In genomic region chr12:14950982-14951746, GRCh38 we compare ENCODE assay signal across 8 cellular contexts. TPM values are rescaled to one million over a fixed set of nuclear protein-coding genes. Genes with fewer than 3 reads are reported as not detected.
DNase-seq lines count a peak whose midpoint lies in the region; TF ChIP-seq lines count a peak whose summit lies in the region.

No MANE protein-coding gene starts in this region.

- H3K4me2 ChIP-seq in neural progenitor cell = no peak overlapping the region

- H3K9me3 Mint-ChIP-seq in neural progenitor cell = no peaks in the 10 kb centered on the region

- no peak overlapping the region for H3K4me3 Mint-ChIP-seq in neural progenitor cell

- peaks cover 3% of the 10 kb centered on the region for H3K27me3 Mint-ChIP-seq in neural progenitor cell (ENCODE audit: insufficient read depth, low read depth)

- peaks cover 4% of the 10 kb centered on the region for H3K4me1 ChIP-seq in neural progenitor cell
- no peaks in the 10 kb centered on the region for H3K4me1 ChIP-seq in prostate gland (replicated peaks)

- TF ChIP-seq CTCF in neural progenitor cell (IDR thresholded peaks at IDR 0.05) = no peak
- TF ChIP-seq CTCF in prostate gland (IDR thresholded peaks at IDR 0.05) = no peak

- DNase-seq in DMS53 treated with DMSO at 0.1 percent for 48 hours (lab: John Stamatoyannopoulos, UW; ENCODE audit: unreplicated experiment) = peak; percentile 90
- peak; percentile 39 for DNase-seq in SK-N-DZ (ENCODE audit: low spot score)
- DNase-seq in epithelial cell of prostate (ENCODE audit: low read depth, low spot score) = peak; percentile 22
- peak; percentile 50 for DNase-seq in neural progenitor cell (ENCODE audit: low spot score)
- no peak for DNase-seq in NCI-H187 treated with DMSO at 0.1 percent for 48 hours (lab: John Stamatoyannopoulos, UW)
- no peak for DNase-seq in stimulated activated CD4-positive, alpha-beta T cell treated with anti-CD3 and anti-CD28 coated beads, Interleukin-2, amount 100 ng/mL, for 24 hours
- DNase-seq in prostate gland (ENCODE audit: low spot score) = no peak
- DNase-seq in posterior vena cava (ENCODE audit: low spot score) = no peak

- H3K9me3 ChIP-seq in neural progenitor cell (ENCODE audit: low read depth) (no peaks in the 10 kb centered on the region), prostate gland (no peaks in the 10 kb centered on the region)

- H3K27ac Mint-ChIP-seq in neural progenitor cell = no peak overlapping the region

- H3K36me3 ChIP-seq in neural progenitor cell (no peaks in the 10 kb centered on the region), prostate gland (no peaks in the 10 kb centered on the region)

- H3K9ac ChIP-seq in neural progenitor cell = no peak overlapping the region

- no peak for TF ChIP-seq POLR2A in prostate gland (IDR thresholded peaks at IDR 0.05)

- H3K27ac ChIP-seq in epithelial cell of prostate = peak overlapping the region; percentile 75
- H3K27ac ChIP-seq in neural progenitor cell = no peak overlapping the region
- no peak overlapping the region for H3K27ac ChIP-seq in prostate gland

- H3F3A ChIP-seq in neural progenitor cell (ENCODE audit: low read depth) = no peaks in the 10 kb centered on the region

- WGBS in prostate gland = 82% methylated on average over 6 of the region's 6 CpGs

- H2AFZ ChIP-seq in neural progenitor cell (replicated peaks) = no peak overlapping the region

- H4K20me1 ChIP-seq in neural progenitor cell (ENCODE audit: low read depth) = no peaks in the 10 kb centered on the region

- H3K36me3 Mint-ChIP-seq in neural progenitor cell = no peaks in the 10 kb centered on the region

- H3K79me2 ChIP-seq in neural progenitor cell (ENCODE audit: low read depth) = no peaks in the 10 kb centered on the region

- no peak overlapping the region for H3K4me3 ChIP-seq in neural progenitor cell
- H3K4me3 ChIP-seq in prostate gland = no peak overlapping the region

- intact Hi-C loops in prostate gland (cut with DNase I) (no loop called here), posterior vena cava (cut with DNase I) (no loop called here)

- H3K4me1 Mint-ChIP-seq in neural progenitor cell = peaks cover 39% of the 10 kb centered on the region

- no peaks in the 10 kb centered on the region for H3K27me3 ChIP-seq in neural progenitor cell
- H3K27me3 ChIP-seq in prostate gland (replicated peaks; ENCODE audit: insufficient read depth) = no peaks in the 10 kb centered on the region

RNA-seq across cellular contexts. Expression of gene ARHGDIB, which starts 10.2 kb away (rescaled TPM):
- 0.77 and 0.94 TPM in 2 replicates for polyA plus RNA-seq in SK-N-DZ (2014; cell fraction: cytosol; rRNA removed)
- polyA plus RNA-seq in SK-N-DZ (2014; cell fraction: nucleus; rRNA removed) = 0.50 and 3.4 TPM in 2 replicates
- total RNA-seq in neural progenitor cell (ENCODE audit: low replicate concordance) = not detected in 2 replicates
- total RNA-seq in prostate gland = 10 to 100 TPM; 40.2 to 65.9 TPM
- total RNA-seq in posterior vena cava = 100 to 1,000 TPM in 1 of 2 donors, 10 to 100 TPM in 1; 96.6 to 157 TPM

RNA-seq across cellular contexts. Expression of gene ERP27, which starts 12.8 kb away (rescaled TPM):
- polyA plus RNA-seq in SK-N-DZ (2014; cell fraction: cytosol; rRNA removed) = not detected in 2 replicates
- polyA plus RNA-seq in SK-N-DZ (2014; cell fraction: nucleus; rRNA removed) = 0.07 TPM in 1 of 2 replicates, not detected in the other
- total RNA-seq in neural progenitor cell (ENCODE audit: low replicate concordance) (not detected in 2 replicates), prostate gland (1 to 10 TPM in 1 of 2 donors, under 1 TPM in 1; 0.57 to 2.3 TPM), posterior vena cava (1 to 10 TPM; 1.0 to 1.2 TPM)

RNA-seq across cellular contexts. Expression of gene PDE6H, which starts 21.7 kb away (rescaled TPM):
- not detected in 2 replicates for polyA plus RNA-seq in SK-N-DZ (2014; cell fraction: cytosol; rRNA removed)
- not detected in 2 replicates for polyA plus RNA-seq in SK-N-DZ (2014; cell fraction: nucleus; rRNA removed)
- not detected in 2 replicates for total RNA-seq in neural progenitor cell (ENCODE audit: low replicate concordance)
- total RNA-seq in prostate gland = not detected
- total RNA-seq in posterior vena cava = not detected

Comparison
In these comparisons a context has a peak if more than half of its experiments do, and no peak if none do; other contexts are left out.
1. DNase-seq: peak in DMS53 treated with DMSO at 0.1 percent for 48 hours (single experiment), SK-N-DZ (single experiment), epithelial cell of prostate (single experiment) and neural progenitor cell (single experiment); none in NCI-H187 treated with DMSO at 0.1 percent for 48 hours (single experiment), stimulated activated CD4-positive, alpha-beta T cell treated with anti-CD3 and anti-CD28 coated beads, Interleukin-2, amount 100 ng/mL, for 24 hours (0 of 2), prostate gland (single experiment) and posterior vena cava (single experiment).
2. RNA of gene ARHGDIB, which starts 10.2 kb away (total RNA-seq): 96.6 to 157 TPM in posterior vena cava and 40.2 to 65.9 TPM in prostate gland; not detected in neural progenitor cell; every median in the first group is over 10 times any median in the second.